Comparison of ENCODE assay signal across 11 cellular contexts in the genomic region with DNA sequence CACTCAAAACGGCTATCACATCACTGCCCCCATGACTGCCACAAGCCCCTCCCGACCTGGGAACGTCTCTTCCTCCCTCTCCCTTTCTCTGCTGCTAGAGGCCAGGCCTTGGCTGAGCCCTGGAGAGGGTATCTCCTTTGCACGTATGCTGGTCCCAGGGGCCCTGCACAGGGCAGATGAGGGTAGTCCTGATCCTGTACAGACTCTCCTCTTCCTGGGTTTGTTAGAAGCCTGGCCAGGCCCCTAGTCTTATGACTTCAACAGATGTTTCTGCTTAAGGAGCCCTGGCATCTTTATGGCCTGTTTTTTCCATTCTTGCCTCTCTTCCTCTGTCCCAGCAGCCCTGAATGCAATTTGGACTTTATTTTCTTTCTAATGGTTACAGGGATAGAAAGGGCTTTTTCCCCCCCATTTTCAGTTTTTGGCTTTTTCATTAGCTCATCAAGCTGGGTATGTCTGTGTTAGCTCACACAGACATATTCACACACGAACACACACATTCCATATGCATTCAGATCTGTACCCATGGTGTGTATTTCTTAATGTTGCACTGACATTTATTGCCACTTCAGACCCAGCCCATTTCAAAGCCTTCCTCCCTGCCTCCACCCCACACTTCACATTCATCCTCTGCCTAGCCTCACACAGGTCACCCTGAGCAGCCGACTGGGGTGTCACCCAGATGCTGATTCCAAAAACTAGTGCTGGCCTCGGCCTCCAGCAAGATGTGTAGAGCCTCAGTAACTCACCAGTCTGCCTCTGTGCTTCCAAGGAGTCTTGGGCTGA.
DNase-seq lines count a peak whose midpoint lies in the region; TF ChIP-seq lines count a peak whose summit lies in the region.
"Had no signal": no experiment of that assay in that cellular context is flagged by ENCODE, and none has a peak within 500 bp of the region (broad histone marks: within the 10 kb centered on the region; RNA-seq: fewer than 3 reads in every experiment).

No MANE protein-coding gene starts in this region.

- H2BK5ac ChIP-seq in mesendoderm (ENCODE audit: low read length) = peak overlapping the region; percentile 23

- H3K4me1 ChIP-seq in endodermal cell (ENCODE audit: control insufficient read depth, insufficient read depth, low read length) (peaks cover 16% of the 10 kb centered on the region), mesendoderm (ENCODE audit: control insufficient read depth, low read depth, low read length) (peaks cover 11% of the 10 kb centered on the region), subcutaneous abdominal adipose tissue (ENCODE audit: control insufficient read depth in 5 of 5, insufficient read depth in 5 of 5, low read length in 5 of 5) (peaks cover 11 to 64% (median 58%) of the 10 kb centered on the region in 5 donors)

- H3K27ac ChIP-seq in endodermal cell (ENCODE audit: low read depth, low read length) (no peak overlapping the region), mesendoderm (ENCODE audit: low read depth, low read length) (no peak overlapping the region), subcutaneous abdominal adipose tissue (ENCODE audit: low read depth, low read length) (peak overlapping the region; percentile 48)

- peak overlapping the region; percentile 15 for H3K56ac ChIP-seq in mesendoderm (ENCODE audit: low read length)

- no peak overlapping the region for H3K27ac Mint-ChIP-seq in endodermal cell
- H3K27ac Mint-ChIP-seq: activated naive CD8-positive, alpha-beta T cell treated with anti-CD3 and anti-CD28 coated beads, Interleukin-2, amount 10 ng/mL, durations not matched to agents 7 days and 5 days had no signal

- peaks cover 45% of the 10 kb centered on the region for H3K4me1 Mint-ChIP-seq in endodermal cell

- no peak overlapping the region for H2BK15ac ChIP-seq in mesendoderm (replicated peaks; ENCODE audit: low read depth)

- H3K36me3 ChIP-seq in endodermal cell (ENCODE audit: control insufficient read depth, insufficient read depth, low read length) (no peaks in the 10 kb centered on the region), mesendoderm (ENCODE audit: control insufficient read depth, insufficient read depth, low read length) (no peaks in the 10 kb centered on the region), subcutaneous abdominal adipose tissue (ENCODE audit: control insufficient read depth in 5 of 5, insufficient read depth in 5 of 5, low read length in 5 of 5) (no peaks in the 10 kb centered on the region)

- H3K27me3 ChIP-seq in endodermal cell (ENCODE audit: control insufficient read depth, insufficient read depth, low read length, poor library complexity, severe bottlenecking) (no peaks in the 10 kb centered on the region), mesendoderm (ENCODE audit: insufficient read depth, low read length, poor library complexity) (no peaks in the 10 kb centered on the region), subcutaneous abdominal adipose tissue (ENCODE audit: control insufficient read depth in 5 of 5, insufficient read depth in 4 of 5, low read length in 5 of 5) (no peaks in the 10 kb centered on the region)

- no peaks in the 10 kb centered on the region for H3K27me3 Mint-ChIP-seq in endodermal cell (ENCODE audit: insufficient read depth)
- H3K27me3 Mint-ChIP-seq: activated naive CD8-positive, alpha-beta T cell treated with anti-CD3 and anti-CD28 coated beads, Interleukin-2, amount 10 ng/mL, durations not matched to agents 7 days and 5 days had no signal

- H3K79me1 ChIP-seq in mesendoderm (ENCODE audit: low read length) = no peaks in the 10 kb centered on the region

- no peaks in the 10 kb centered on the region for H3K79me2 ChIP-seq in mesendoderm (ENCODE audit: control insufficient read depth, insufficient read depth, low read length)

- H2BK120ac ChIP-seq in mesendoderm (ENCODE audit: low read depth, low read length) = no peak overlapping the region

- H4K5ac ChIP-seq in mesendoderm (ENCODE audit: low read length) = no peak overlapping the region

- H3K18ac ChIP-seq in mesendoderm (ENCODE audit: low read length) = no peak overlapping the region

- no peak overlapping the region for H3K4me3 ChIP-seq in endodermal cell (ENCODE audit: low read length)
- H3K4me3 ChIP-seq in mesendoderm (ENCODE audit: low read length) = no peak overlapping the region
- peak overlapping the region in 1 of 5 donors; percentile 42 for H3K4me3 ChIP-seq in subcutaneous abdominal adipose tissue (ENCODE audit: low read depth in 1 of 5, low read length in 5 of 5)

- H3K9me3 ChIP-seq in endodermal cell (ENCODE audit: control insufficient read depth, low read length) = no peaks in the 10 kb centered on the region
- no peaks in the 10 kb centered on the region for H3K9me3 ChIP-seq in subcutaneous abdominal adipose tissue (ENCODE audit: control insufficient read depth in 5 of 5, low read length in 5 of 5)

- H2AK5ac ChIP-seq in mesendoderm (ENCODE audit: low read length) = no peak overlapping the region

- 69 to 71% methylated on average over 5 to 7 of the region's 7 CpGs for whole genome bisulfite sequencing in endodermal cell (ENCODE audit: insufficient coverage in 1 of 2, insufficient read length in 1 of 2), 2 experiments
- WGBS in mesendoderm (ENCODE audit: extremely low coverage, insufficient coverage, low lambda C conversion rate) = no CpG with 5 or more reads among the region's 7 CpGs

- H3K4ac ChIP-seq in mesendoderm (ENCODE audit: low read depth, low read length) = no peak overlapping the region

- no peak overlapping the region for H3K9ac ChIP-seq in endodermal cell (ENCODE audit: extremely low read depth, low read length, poor library complexity, severe bottlenecking)
- no peak overlapping the region for H3K9ac ChIP-seq in mesendoderm (ENCODE audit: low read length)
- no peak overlapping the region for H3K9ac ChIP-seq in subcutaneous abdominal adipose tissue (ENCODE audit: low read length in 5 of 5)

- H3K9me3 Mint-ChIP-seq in endodermal cell = no peaks in the 10 kb centered on the region
- H3K9me3 Mint-ChIP-seq: activated naive CD8-positive, alpha-beta T cell treated with anti-CD3 and anti-CD28 coated beads, Interleukin-2, amount 10 ng/mL, durations not matched to agents 7 days and 5 days had no signal

- no peak for TF ChIP-seq CTCF in endodermal cell (conservative IDR thresholded peaks at IDR 0.05)

- DNase-seq in HCEC 1CT (peak; percentile 74), endodermal cell (peak; percentile 56), mesendoderm (no peak), T-helper 1 cell (no peak), hippocampal formation (lab: John Stamatoyannopoulos, UW) (no peak), inferior parietal cortex (ENCODE audit: extremely low spot score) (no peak), amniotic stem cell (lab: John Stamatoyannopoulos, UW) (no peak)
- DNase-seq: activated naive CD8-positive, alpha-beta T cell treated with anti-CD3 and anti-CD28 coated beads, Interleukin-2, amount 10 ng/mL, durations not matched to agents 7 days and 5 days; hypothalamus; substantia nigra had no signal

- H3K23ac ChIP-seq in mesendoderm (ENCODE audit: low read length) = no peak overlapping the region

- H4K8ac ChIP-seq in mesendoderm (ENCODE audit: low read depth, low read length) = no peak overlapping the region

- H3K36me3 Mint-ChIP-seq in endodermal cell (ENCODE audit: low read depth) = no peaks in the 10 kb centered on the region
- H3K36me3 Mint-ChIP-seq: activated naive CD8-positive, alpha-beta T cell treated with anti-CD3 and anti-CD28 coated beads, Interleukin-2, amount 10 ng/mL, durations not matched to agents 7 days and 5 days had no signal

- H3K4me2 ChIP-seq in mesendoderm (ENCODE audit: low read length) = no peak overlapping the region

- H3K4me3 Mint-ChIP-seq in endodermal cell = no peak overlapping the region
- H3K4me3 Mint-ChIP-seq: activated naive CD8-positive, alpha-beta T cell treated with anti-CD3 and anti-CD28 coated beads, Interleukin-2, amount 10 ng/mL, durations not matched to agents 7 days and 5 days had no signal

Comparison
In these comparisons a context has a peak if more than half of its experiments do, and no peak if none do; other contexts are left out.
1. DNase-seq: peak in HCEC 1CT (single experiment) and endodermal cell (single experiment); none in mesendoderm (single experiment), T-helper 1 cell (0 of 5), hippocampal formation (0 of 2), inferior parietal cortex (single experiment) and amniotic stem cell (single experiment).